9 cellular contexts compared by ENCODE assay signal in the genomic region with DNA sequence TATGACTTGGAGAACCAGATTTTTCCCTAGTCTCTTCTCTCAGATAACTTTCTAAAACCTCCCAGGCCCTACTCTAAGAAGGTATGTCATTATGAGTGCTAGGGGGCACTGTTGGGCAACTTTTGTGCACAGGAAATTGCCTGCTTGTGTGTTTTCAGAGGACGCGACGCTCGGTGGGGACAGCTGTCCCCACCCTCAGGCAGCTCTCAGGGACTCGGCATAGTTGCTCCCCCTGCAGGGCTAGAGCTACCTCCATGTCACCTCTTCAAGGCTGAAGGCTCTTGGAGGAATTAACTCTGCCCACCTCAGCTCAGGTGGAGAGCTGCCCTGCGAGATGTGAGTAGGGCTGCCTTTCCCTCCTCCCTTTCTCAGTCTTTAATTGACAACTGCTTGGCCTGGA. TPM values are rescaled to one million over a fixed set of nuclear protein-coding genes. Genes with fewer than 3 reads are reported as not detected.
DNase-seq lines count a peak whose midpoint lies in the region; ATAC-seq and TF ChIP-seq lines count a peak whose summit lies in the region.
"Had no signal": no experiment of that assay in that cellular context is flagged by ENCODE, and none has a peak within 500 bp of the region (broad histone marks: within the 10 kb centered on the region; RNA-seq: fewer than 3 reads in every experiment).

No MANE protein-coding gene starts in this region.

- WGBS in hepatocyte (ENCODE audit: low lambda C conversion rate, missing lambda C conversion rate) = 20% methylated on average over 6 of the region's 6 CpGs

- CTCF ChIA-PET in CD4-positive, alpha-beta T cell (lab: Charles Lee) = interaction anchor here (0.9 to 2.8 kb wide), 3 partner anchors 28 to 104 kb away, joined by 3 to 11 read pairs (median 6); no protein-coding TSS in a partner anchor
- CTCF ChIA-PET in PC-3 (lab: Charles Lee) = interaction anchor here (0.7 to 1.5 kb wide), 3 partner anchors 99 to 104 kb away, joined by 3 to 6 read pairs (median 4); no protein-coding TSS in a partner anchor

- no TSS peak for BruUV-seq in PC-3 (replicated peaks; lab: Mats Ljungman, UMichigan)

- H3K4me2 ChIP-seq in PC-3 (ENCODE audit: low read length) (peak overlapping the region; percentile 46), hepatocyte (no peak overlapping the region)

- H3K4me3 ChIP-seq in PC-3 (ENCODE audit: low read length) = no peak overlapping the region
- no peak overlapping the region for H3K4me3 ChIP-seq in hepatocyte
- H3K4me3 ChIP-seq: skin epidermis had no signal

- H3K36me3 ChIP-seq in PC-3 (ENCODE audit: low read depth, low read length) (no peaks in the 10 kb centered on the region), hepatocyte (replicated peaks; ENCODE audit: insufficient read depth, low read depth) (no peaks in the 10 kb centered on the region)

- H3K4me3 Mint-ChIP-seq in CD4-positive, alpha-beta T cell = no peak overlapping the region
- no peak overlapping the region for H3K4me3 Mint-ChIP-seq in activated T-helper 1 cell treated with anti-CD3 and anti-CD28 coated beads, Interleukin-12 subunit alpha, Interleukin-12 subunit beta, Interleukin-2, Interleukin-4 antibody, amounts not matched to agents 30 ng/mL and 10 ng/mL and 1 ng/mL, durations not matched to agents 14 hours and 24 hours and 36 hours

- H3K27ac Mint-ChIP-seq in CD4-positive, alpha-beta T cell = no peak overlapping the region
- no peak overlapping the region for H3K27ac Mint-ChIP-seq in activated T-helper 1 cell treated with anti-CD3 and anti-CD28 coated beads, Interleukin-12 subunit alpha, Interleukin-12 subunit beta, Interleukin-2, Interleukin-4 antibody, amounts not matched to agents 30 ng/mL and 10 ng/mL and 1 ng/mL, durations not matched to agents 14 hours and 24 hours and 36 hours

- peak; percentile 81 for ATAC-seq in CD4-positive, alpha-beta T cell (ENCODE audit: poor library complexity)
- peak; percentile 57 for ATAC-seq in GM19351 (IDR thresholded peaks at IDR 0.05; ENCODE audit: unreplicated experiment)
- ATAC-seq in PC-3 = peak; percentile 62
- no peak for ATAC-seq in GM19324 (IDR thresholded peaks at IDR 0.05; ENCODE audit: low FRiP score, unreplicated experiment)

- H3K9ac ChIP-seq in PC-3 (ENCODE audit: low read length) = no peak overlapping the region

- peaks cover 11% of the 10 kb centered on the region for H3K4me1 Mint-ChIP-seq in CD4-positive, alpha-beta T cell (ENCODE audit: low read depth)
- H3K4me1 Mint-ChIP-seq in activated T-helper 1 cell treated with anti-CD3 and anti-CD28 coated beads, Interleukin-12 subunit alpha, Interleukin-12 subunit beta, Interleukin-2, Interleukin-4 antibody, amounts not matched to agents 30 ng/mL and 10 ng/mL and 1 ng/mL, durations not matched to agents 14 hours and 24 hours and 36 hours (ENCODE audit: low read depth) = peaks cover 12% of the 10 kb centered on the region

- peaks cover 56% of the 10 kb centered on the region for H3K27me3 Mint-ChIP-seq in CD4-positive, alpha-beta T cell
- peaks cover 19% of the 10 kb centered on the region for H3K27me3 Mint-ChIP-seq in activated T-helper 1 cell treated with anti-CD3 and anti-CD28 coated beads, Interleukin-12 subunit alpha, Interleukin-12 subunit beta, Interleukin-2, Interleukin-4 antibody, amounts not matched to agents 30 ng/mL and 10 ng/mL and 1 ng/mL, durations not matched to agents 14 hours and 24 hours and 36 hours (ENCODE audit: insufficient read depth)

- H4K20me1 ChIP-seq in PC-3 (ENCODE audit: low read length) = no peaks in the 10 kb centered on the region
- no peaks in the 10 kb centered on the region for H4K20me1 ChIP-seq in hepatocyte (ENCODE audit: insufficient read depth, poor library complexity, severe bottlenecking)

- peaks cover 4% of the 10 kb centered on the region; the same call in 1 of the 2 replicates for H3K4me1 ChIP-seq in PC-3 (ENCODE audit: insufficient read depth, low read length)
- H3K4me1 ChIP-seq in hepatocyte (ENCODE audit: insufficient read depth) = no peaks in the 10 kb centered on the region

- H3F3A ChIP-seq in PC-3 (ENCODE audit: low read length, unreplicated experiment) = no peaks in the 10 kb centered on the region

- TF ChIP-seq CTCF in CD4-positive, alpha-beta T cell (IDR thresholded peaks at IDR 0.05) = peak; percentile 45
- TF ChIP-seq CTCF in LNCAP (IDR thresholded peaks at IDR 0.05) (peak; percentile 68), PC-3 (conservative IDR thresholded peaks at IDR 0.05; ENCODE audit: low read depth, low read length) (peak; percentile 80), hepatocyte (IDR thresholded peaks at IDR 0.05; ENCODE audit: poor library complexity) (peak; percentile 58)

- no peak overlapping the region for H3K27ac ChIP-seq in CD4-positive, alpha-beta T cell (ENCODE audit: low read depth, low read length)
- H3K27ac ChIP-seq in PC-3 (ENCODE audit: low read length) (no peak overlapping the region), hepatocyte (no peak overlapping the region)
- H3K27ac ChIP-seq: skin epidermis had no signal

- POLR2A ChIA-PET in CD4-positive, alpha-beta T cell (lab: Charles Lee) = no interaction called here
- POLR2A ChIA-PET in PC-3 (lab: Charles Lee; ENCODE audit: unreplicated experiment) = no interaction called here

- intact Hi-C loops in CD4-positive, alpha-beta T cell (cut with DNase I, micrococcal nuclease) = loop anchor here (2.0 to 10.0 kb wide), 4 partner anchors 90 to 752 kb away; no protein-coding TSS in a partner anchor
- intact Hi-C loops in PC-3 (cut with micrococcal nuclease) = loop anchor here (1.0 kb wide), 2 partner anchors 90 to 104 kb away; no protein-coding TSS in a partner anchor
- intact Hi-C loops in activated T-helper 1 cell treated with anti-CD3 and anti-CD28 coated beads, Interleukin-12 subunit alpha, Interleukin-12 subunit beta, Interleukin-2, Interleukin-4 antibody, amounts not matched to agents 30 ng/mL and 10 ng/mL and 1 ng/mL, durations not matched to agents 14 hours and 24 hours and 36 hours (cut with micrococcal nuclease) = loop anchor here (1.0 kb wide), 1 partner anchor 90 kb away; no protein-coding TSS in a partner anchor

- H2AFZ ChIP-seq in PC-3 (ENCODE audit: low read length) (no peak overlapping the region), hepatocyte (no peak overlapping the region)

- H3K36me3 Mint-ChIP-seq in CD4-positive, alpha-beta T cell (ENCODE audit: low read depth) = no peaks in the 10 kb centered on the region
- H3K36me3 Mint-ChIP-seq in activated T-helper 1 cell treated with anti-CD3 and anti-CD28 coated beads, Interleukin-12 subunit alpha, Interleukin-12 subunit beta, Interleukin-2, Interleukin-4 antibody, amounts not matched to agents 30 ng/mL and 10 ng/mL and 1 ng/mL, durations not matched to agents 14 hours and 24 hours and 36 hours (ENCODE audit: low read depth) = no peaks in the 10 kb centered on the region

- H3K27me3 ChIP-seq in CD4-positive, alpha-beta T cell (ENCODE audit: control insufficient read depth, insufficient read depth, low read length) = peaks cover 26% of the 10 kb centered on the region
- peaks cover 17% of the 10 kb centered on the region for H3K27me3 ChIP-seq in PC-3 (ENCODE audit: low read length)
- H3K27me3 ChIP-seq in hepatocyte = peaks cover 42% of the 10 kb centered on the region

- no peaks in the 10 kb centered on the region for H3K79me2 ChIP-seq in PC-3 (ENCODE audit: low read length)
- H3K79me2 ChIP-seq in hepatocyte = no peaks in the 10 kb centered on the region

- H3K9me3 Mint-ChIP-seq in CD4-positive, alpha-beta T cell = no peaks in the 10 kb centered on the region
- H3K9me3 Mint-ChIP-seq in activated T-helper 1 cell treated with anti-CD3 and anti-CD28 coated beads, Interleukin-12 subunit alpha, Interleukin-12 subunit beta, Interleukin-2, Interleukin-4 antibody, amounts not matched to agents 30 ng/mL and 10 ng/mL and 1 ng/mL, durations not matched to agents 14 hours and 24 hours and 36 hours = no peaks in the 10 kb centered on the region

- no peaks in the 10 kb centered on the region for H3K9me3 ChIP-seq in CD4-positive, alpha-beta T cell (ENCODE audit: control insufficient read depth, low read length)
- no peaks in the 10 kb centered on the region for H3K9me3 ChIP-seq in PC-3 (ENCODE audit: low read length)
- H3K9me3 ChIP-seq in hepatocyte (ENCODE audit: low read depth) = no peaks in the 10 kb centered on the region

- peak; percentile 5 to 46 (median 28) for DNase-seq in CD4-positive, alpha-beta T cell
- peak; percentile 84 for DNase-seq in PC-3
- DNase-seq in activated T-helper 1 cell treated with anti-CD3 and anti-CD28 coated beads, Interleukin-12 subunit alpha, Interleukin-12 subunit beta, Interleukin-2, Interleukin-4 antibody, amounts not matched to agents 30 ng/mL and 10 ng/mL and 1 ng/mL, durations not matched to agents 14 hours and 24 hours and 36 hours (ENCODE audit: low spot score) = peak; percentile 37
- peak; percentile 78 for DNase-seq in hepatocyte (ENCODE audit: low spot score)
- DNase-seq in stimulated activated CD4-positive, alpha-beta T cell treated with anti-CD3 and anti-CD28 coated beads, Interleukin-15, amount 100 ng/mL, for 24 hours = peak; percentile 66

- H3K9me2 ChIP-seq in PC-3 (replicated peaks; ENCODE audit: low read length) (no peaks in the 10 kb centered on the region), hepatocyte (replicated peaks; ENCODE audit: insufficient read depth) (no peaks in the 10 kb centered on the region)

RNA-seq across cellular contexts. Expression of a gene that starts 10.2 kb away (rescaled TPM):
- total RNA-seq in CD4-positive, alpha-beta T cell = under 1 TPM in 1 of 2 experiments, not detected in 1; 0.11 TPM
- total RNA-seq in PC-3 (2014; rRNA removed) (not detected in 2 replicates), hepatocyte (not detected in 2 replicates)
- total RNA-seq in activated T-helper 1 cell treated with anti-CD3 and anti-CD28 coated beads, Interleukin-12 subunit alpha, Interleukin-12 subunit beta, Interleukin-2, Interleukin-4 antibody, amounts not matched to agents 30 ng/mL and 10 ng/mL and 1 ng/mL, durations not matched to agents 14 hours and 24 hours and 36 hours = not detected in 2 replicates
- polyA plus RNA-seq in hepatocyte = not detected in 2 replicates

RNA-seq across cellular contexts. Expression of a gene that starts 15.2 kb away (rescaled TPM):
- under 1 TPM in 1 of 2 experiments, not detected in 1; 0.08 TPM for total RNA-seq in CD4-positive, alpha-beta T cell
- total RNA-seq in PC-3 (2014; rRNA removed) (not detected in 2 replicates), hepatocyte (not detected in 2 replicates)
- total RNA-seq in activated T-helper 1 cell treated with anti-CD3 and anti-CD28 coated beads, Interleukin-12 subunit alpha, Interleukin-12 subunit beta, Interleukin-2, Interleukin-4 antibody, amounts not matched to agents 30 ng/mL and 10 ng/mL and 1 ng/mL, durations not matched to agents 14 hours and 24 hours and 36 hours = not detected in 2 replicates
- polyA plus RNA-seq in hepatocyte = not detected in 2 replicates

Comparison
In these comparisons a context has a peak if more than half of its experiments do, and no peak if none do; other contexts are left out.
1. DNase-seq: peak in every context shown above with its lines; median percentile 84 in PC-3; 78 in hepatocyte; 66 in stimulated activated CD4-positive, alpha-beta T cell treated with anti-CD3 and anti-CD28 coated beads, Interleukin-15, amount 100 ng/mL, for 24 hours; 37 in activated T-helper 1 cell treated with anti-CD3 and anti-CD28 coated beads, Interleukin-12 subunit alpha, Interleukin-12 subunit beta, Interleukin-2, Interleukin-4 antibody, amounts not matched to agents 30 ng/mL and 10 ng/mL and 1 ng/mL, durations not matched to agents 14 hours and 24 hours and 36 hours; 28 in CD4-positive, alpha-beta T cell.